Comparison of ENCODE assay signal across 23 cellular contexts in genomic region chr19:2356036-2356646, GRCh38. TPM values are rescaled to one million over a fixed set of nuclear protein-coding genes. Genes with fewer than 3 reads are reported as not detected.
"Had no signal": no experiment of that assay in that cellular context is flagged by ENCODE, and none has a peak within 500 bp of the region (broad histone marks: within the 10 kb centered on the region; RNA-seq: fewer than 3 reads in every experiment).

No MANE protein-coding gene starts in this region.

- H3K27me3 ChIP-seq: vagina had no signal

- ATAC-seq: activated CD8-positive, alpha-beta T cell treated with anti-CD3 and anti-CD28 coated beads for 36 hours; activated naive CD8-positive, alpha-beta T cell treated with anti-CD3 and anti-CD28 coated beads, Interleukin-2, amount 50 U/mL, for 24 hours; activated T-helper 17 cell treated with anti-CD3 and anti-CD28 coated beads, Interleukin-2, amount 50 U/mL, for 72 hours; left ventricle myocardium superior; right cardiac atrium; stimulated activated naive CD8-positive, alpha-beta T cell treated with anti-CD3 and anti-CD28 coated beads, Interleukin-15, Interleukin-2, amounts not matched to agents 100 U/mL and 50 U/mL, for 24 hours had no signal

- H3K4me1 Mint-ChIP-seq: brain had no signal

- DNase-seq: activated CD8-positive, alpha-beta T cell treated with anti-CD3 and anti-CD28 coated beads for 36 hours; activated naive CD4-positive, alpha-beta T cell; activated naive CD8-positive, alpha-beta T cell treated with anti-CD3 and anti-CD28 coated beads, Interleukin-2, amount 50 U/mL, for 24 hours; activated T-cell treated with anti-CD3 and anti-CD28 coated beads, Interleukin-2, amount 50 U/mL, for 1 hour; anterior cingulate cortex; central memory CD4-positive, alpha-beta T cell; erythroblast; heart left ventricle; kidney glomerular epithelial cell; left ventricle myocardium superior; right cardiac atrium; stimulated activated naive CD8-positive, alpha-beta T cell treated with anti-CD3 and anti-CD28 coated beads, Interleukin-15, Interleukin-2, amounts not matched to agents 100 U/mL and 50 U/mL, for 24 hours had no signal

- H3K4me1 ChIP-seq: heart left ventricle, prostate gland, vagina had no signal

- H3K36me3 Mint-ChIP-seq: brain had no signal

- H3K27me3 Mint-ChIP-seq: brain had no signal

- H3K4me3 Mint-ChIP-seq: activated CD8-positive, alpha-beta T cell treated with anti-CD3 and anti-CD28 coated beads for 36 hours; activated naive CD8-positive, alpha-beta T cell treated with anti-CD3 and anti-CD28 coated beads, Interleukin-2, amount 50 U/mL, for 24 hours; activated T-helper 17 cell treated with anti-CD3 and anti-CD28 coated beads, Interleukin-2, amount 50 U/mL, for 72 hours; brain; memory B cell had no signal

- H3K36me3 ChIP-seq: prostate gland had no signal

- H3K27ac ChIP-seq: coronary artery, heart left ventricle, prostate gland, skin epidermis, tibial nerve, vagina had no signal

- H3K4me3 ChIP-seq: coronary artery, gastrocnemius medialis, heart left ventricle, prostate gland, skin epidermis, tibial nerve, vagina had no signal

- H3K9me3 Mint-ChIP-seq: activated CD8-positive, alpha-beta T cell treated with anti-CD3 and anti-CD28 coated beads for 36 hours; activated naive CD8-positive, alpha-beta T cell treated with anti-CD3 and anti-CD28 coated beads, Interleukin-2, amount 50 U/mL, for 24 hours; activated T-helper 17 cell treated with anti-CD3 and anti-CD28 coated beads, Interleukin-2, amount 50 U/mL, for 72 hours had no signal

- H3K27ac Mint-ChIP-seq: activated CD8-positive, alpha-beta T cell treated with anti-CD3 and anti-CD28 coated beads for 36 hours; activated naive CD8-positive, alpha-beta T cell treated with anti-CD3 and anti-CD28 coated beads, Interleukin-2, amount 50 U/mL, for 24 hours; activated T-helper 17 cell treated with anti-CD3 and anti-CD28 coated beads, Interleukin-2, amount 50 U/mL, for 72 hours; brain had no signal

- H3K9me3 ChIP-seq: gastrocnemius medialis, heart left ventricle, prostate gland, tibial nerve, vagina had no signal

RNA-seq across cellular contexts. Expression of gene TMPRSS9, which starts 3.9 kb away (rescaled TPM):
- total RNA-seq: activated CD8-positive, alpha-beta T cell treated with anti-CD3 and anti-CD28 coated beads for 36 hours; activated T-helper 17 cell treated with anti-CD3 and anti-CD28 coated beads, Interleukin-2, amount 50 U/mL, for 72 hours; gastrocnemius medialis; left ventricle myocardium superior; T-helper 2 cell treated with Interferon-gamma antibody and Interleukin-4, amounts not matched to agents 100 ng/mL and 5 ng/mL, for 36 hours; tibial nerve; vagina had no signal
- polyA plus RNA-seq: neural cell, right cardiac atrium had no signal

RNA-seq across cellular contexts. Expression of gene LINGO3, which starts 48.2 kb away (rescaled TPM):
- total RNA-seq: gastrocnemius medialis, left ventricle myocardium superior, right cardiac atrium, vagina had no signal
- polyA plus RNA-seq: heart left ventricle, right cardiac atrium had no signal
